Comparison of ENCODE assay signal across 1 cellular context in the genomic region with DNA sequence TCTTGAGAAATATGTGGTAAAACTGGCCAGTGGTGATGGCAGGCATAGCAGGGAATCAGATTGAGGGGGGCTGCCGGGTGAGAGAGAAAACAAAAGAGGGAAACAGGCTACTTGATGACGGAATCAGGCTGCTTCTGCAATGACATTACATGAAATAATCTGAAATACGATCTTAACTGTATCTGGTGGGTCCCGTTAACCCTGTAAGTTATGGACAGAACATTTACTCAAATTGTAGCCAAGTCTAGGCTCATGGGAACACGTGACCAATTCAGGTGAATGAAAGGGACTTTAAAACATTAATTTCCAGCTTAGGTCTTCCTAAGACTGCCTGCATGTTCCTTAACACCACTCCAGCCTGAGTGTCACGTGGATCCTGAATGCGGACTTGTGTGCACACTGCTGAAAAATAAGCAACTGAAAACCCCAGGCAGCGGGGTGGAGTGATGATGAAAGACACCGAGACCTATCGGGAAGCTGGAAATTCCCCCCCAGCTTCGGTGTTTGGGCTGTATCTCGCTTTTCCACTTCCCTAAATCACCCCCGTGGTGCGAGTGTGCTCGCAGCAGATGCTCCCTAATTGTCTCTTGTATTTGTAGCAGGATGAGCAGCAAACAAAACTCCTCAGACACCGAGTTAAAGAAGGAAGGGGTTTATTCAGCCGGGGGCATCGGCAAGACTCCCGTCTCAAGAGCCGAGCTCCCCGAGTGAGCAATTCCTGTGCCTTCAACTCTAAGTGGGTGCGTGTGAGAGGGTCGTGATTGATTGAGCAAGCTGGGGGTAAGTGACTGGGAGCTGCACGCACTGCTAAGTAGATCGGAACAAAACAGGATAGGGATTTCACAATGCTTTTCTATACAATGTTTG.
TF ChIP-seq lines count a peak whose summit lies in the region.

No MANE protein-coding gene starts in this region.

TF ChIP-seq in HepG2, 621 proteins besides CTCF, POLR2A, EP300 and RAD21 (continued from another document and continues in another):
- TF ChIP-seq, protein P1, sequence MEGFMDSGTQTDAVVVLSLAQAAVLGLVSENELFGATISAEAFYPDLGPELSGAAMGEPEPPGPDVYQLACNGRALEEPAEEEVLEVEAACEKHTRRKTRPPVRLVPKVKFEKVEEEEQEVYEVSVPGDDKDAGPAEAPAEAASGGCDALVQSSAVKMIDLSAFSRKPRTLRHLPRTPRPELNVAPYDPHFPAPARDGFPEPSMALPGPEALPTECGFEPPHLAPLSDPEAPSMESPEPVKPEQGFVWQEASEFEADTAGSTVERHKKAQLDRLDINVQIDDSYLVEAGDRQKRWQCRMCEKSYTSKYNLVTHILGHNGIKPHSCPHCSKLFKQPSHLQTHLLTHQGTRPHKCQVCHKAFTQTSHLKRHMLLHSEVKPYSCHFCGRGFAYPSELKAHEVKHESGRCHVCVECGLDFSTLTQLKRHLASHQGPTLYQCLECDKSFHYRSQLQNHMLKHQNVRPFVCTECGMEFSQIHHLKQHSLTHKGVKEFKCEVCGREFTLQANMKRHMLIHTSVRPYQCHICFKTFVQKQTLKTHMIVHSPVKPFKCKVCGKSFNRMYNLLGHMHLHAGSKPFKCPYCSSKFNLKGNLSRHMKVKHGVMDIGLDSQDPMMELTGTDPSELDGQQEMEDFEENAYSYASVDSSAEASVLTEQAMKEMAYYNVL (CRISPR knock-in tag; IDR thresholded peaks at IDR 0.05; ENCODE audit: borderline replicate concordance): 0 out of 2 replicates have a peak, but pooled peaks have one; percentile 26
- TF ChIP-seq PCBP1 (IDR thresholded peaks at IDR 0.05; ENCODE audit: borderline replicate concordance, low read depth, low read length) (no peak), ZNF776 (CRISPR knock-in tag; IDR thresholded peaks at IDR 0.05) (no peak), HOXA5 (CRISPR knock-in tag; IDR thresholded peaks at IDR 0.05) (0 out of 2 replicates have a peak, but pooled peaks have one; percentile 2), ZNF441 (CRISPR knock-in tag; IDR thresholded peaks at IDR 0.05; ENCODE audit: borderline replicate concordance) (no peak), TAF15 (IDR thresholded peaks at IDR 0.05; ENCODE audit: low read depth, low read length, poor library complexity, severe bottlenecking) (no peak), ZBTB7A (CRISPR knock-in tag; IDR thresholded peaks at IDR 0.05) (0 out of 2 replicates have a peak, but pooled peaks have one; percentile 12), REXO4 (CRISPR knock-in tag; IDR thresholded peaks at IDR 0.05; ENCODE audit: borderline replicate concordance) (no peak), ZKSCAN8 (CRISPR knock-in tag; IDR thresholded peaks at IDR 0.05; ENCODE audit: borderline replicate concordance) (no peak), NAIF1 (CRISPR knock-in tag; IDR thresholded peaks at IDR 0.05; ENCODE audit: borderline replicate concordance) (no peak), GTF3A (CRISPR knock-in tag; conservative IDR thresholded peaks at IDR 0.05) (no peak), NKX3-1 (CRISPR knock-in tag; IDR thresholded peaks at IDR 0.05) (no peak), ATRX (CRISPR knock-in tag; IDR thresholded peaks at IDR 0.05; ENCODE audit: borderline replicate concordance) (no peak), SIN3A (IDR thresholded peaks at IDR 0.05; ENCODE audit: borderline replicate concordance, low read depth, low read length) (no peak), ZNF317 (CRISPR knock-in tag; IDR thresholded peaks at IDR 0.05) (0 out of 2 replicates have a peak, but pooled peaks have one; percentile 19), NFKBIZ (CRISPR knock-in tag; IDR thresholded peaks at IDR 0.05) (no peak), ZC3H13 (CRISPR knock-in tag; IDR thresholded peaks at IDR 0.05) (no peak), ZNF644 (CRISPR knock-in tag; IDR thresholded peaks at IDR 0.05; ENCODE audit: low read depth) (no peak), SP5 (CRISPR knock-in tag; IDR thresholded peaks at IDR 0.05; ENCODE audit: borderline replicate concordance, low read depth) (no peak), ARNT (IDR thresholded peaks at IDR 0.05) (no peak), ZNF780A (CRISPR knock-in tag; IDR thresholded peaks at IDR 0.05) (no peak), NCOR1 (IDR thresholded peaks at IDR 0.05; ENCODE audit: borderline replicate concordance, low read length) (no peak), ZSCAN22 (CRISPR knock-in tag; IDR thresholded peaks at IDR 0.05) (no peak), ZNF577 (CRISPR knock-in tag; IDR thresholded peaks at IDR 0.05; ENCODE audit: borderline replicate concordance, low read depth) (no peak), CEBPB (IDR thresholded peaks at IDR 0.05; ENCODE audit: borderline replicate concordance, low read depth, low read length) (peak; percentile 60), ZNF891 (CRISPR knock-in tag; IDR thresholded peaks at IDR 0.05) (no peak), TBX3 (IDR thresholded peaks at IDR 0.05; ENCODE audit: borderline replicate concordance) (no peak), FOXP1 (IDR thresholded peaks at IDR 0.05) (no peak), FOXP1 (CRISPR knock-in tag; IDR thresholded peaks at IDR 0.05) (0 out of 2 replicates have a peak, but pooled peaks have one; percentile 9), SOX5 (CRISPR knock-in tag; IDR thresholded peaks at IDR 0.05; ENCODE audit: borderline replicate concordance) (peak; percentile 35; the same call in 1 of the 2 replicates), MTF2 (CRISPR knock-in tag; IDR thresholded peaks at IDR 0.05; ENCODE audit: borderline replicate concordance) (no peak), SMAD3 (CRISPR knock-in tag; IDR thresholded peaks at IDR 0.05) (no peak), ELF3 (CRISPR knock-in tag; IDR thresholded peaks at IDR 0.05) (0 out of 2 replicates have a peak, but pooled peaks have one; percentile 33), NR2C2 (CRISPR knock-in tag; IDR thresholded peaks at IDR 0.05; ENCODE audit: borderline replicate concordance) (peak; percentile 33; the same call in 1 of the 2 replicates)
- TF ChIP-seq, protein P2, sequence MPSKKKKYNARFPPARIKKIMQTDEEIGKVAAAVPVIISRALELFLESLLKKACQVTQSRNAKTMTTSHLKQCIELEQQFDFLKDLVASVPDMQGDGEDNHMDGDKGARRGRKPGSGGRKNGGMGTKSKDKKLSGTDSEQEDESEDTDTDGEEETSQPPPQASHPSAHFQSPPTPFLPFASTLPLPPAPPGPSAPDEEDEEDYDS (CRISPR knock-in tag; IDR thresholded peaks at IDR 0.05): no peak
- TF ChIP-seq, protein P3, sequence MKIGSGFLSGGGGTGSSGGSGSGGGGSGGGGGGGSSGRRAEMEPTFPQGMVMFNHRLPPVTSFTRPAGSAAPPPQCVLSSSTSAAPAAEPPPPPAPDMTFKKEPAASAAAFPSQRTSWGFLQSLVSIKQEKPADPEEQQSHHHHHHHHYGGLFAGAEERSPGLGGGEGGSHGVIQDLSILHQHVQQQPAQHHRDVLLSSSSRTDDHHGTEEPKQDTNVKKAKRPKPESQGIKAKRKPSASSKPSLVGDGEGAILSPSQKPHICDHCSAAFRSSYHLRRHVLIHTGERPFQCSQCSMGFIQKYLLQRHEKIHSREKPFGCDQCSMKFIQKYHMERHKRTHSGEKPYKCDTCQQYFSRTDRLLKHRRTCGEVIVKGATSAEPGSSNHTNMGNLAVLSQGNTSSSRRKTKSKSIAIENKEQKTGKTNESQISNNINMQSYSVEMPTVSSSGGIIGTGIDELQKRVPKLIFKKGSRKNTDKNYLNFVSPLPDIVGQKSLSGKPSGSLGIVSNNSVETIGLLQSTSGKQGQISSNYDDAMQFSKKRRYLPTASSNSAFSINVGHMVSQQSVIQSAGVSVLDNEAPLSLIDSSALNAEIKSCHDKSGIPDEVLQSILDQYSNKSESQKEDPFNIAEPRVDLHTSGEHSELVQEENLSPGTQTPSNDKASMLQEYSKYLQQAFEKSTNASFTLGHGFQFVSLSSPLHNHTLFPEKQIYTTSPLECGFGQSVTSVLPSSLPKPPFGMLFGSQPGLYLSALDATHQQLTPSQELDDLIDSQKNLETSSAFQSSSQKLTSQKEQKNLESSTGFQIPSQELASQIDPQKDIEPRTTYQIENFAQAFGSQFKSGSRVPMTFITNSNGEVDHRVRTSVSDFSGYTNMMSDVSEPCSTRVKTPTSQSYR (CRISPR knock-in tag; IDR thresholded peaks at IDR 0.05; ENCODE audit: borderline replicate concordance): no peak
- TF ChIP-seq, protein P4, sequence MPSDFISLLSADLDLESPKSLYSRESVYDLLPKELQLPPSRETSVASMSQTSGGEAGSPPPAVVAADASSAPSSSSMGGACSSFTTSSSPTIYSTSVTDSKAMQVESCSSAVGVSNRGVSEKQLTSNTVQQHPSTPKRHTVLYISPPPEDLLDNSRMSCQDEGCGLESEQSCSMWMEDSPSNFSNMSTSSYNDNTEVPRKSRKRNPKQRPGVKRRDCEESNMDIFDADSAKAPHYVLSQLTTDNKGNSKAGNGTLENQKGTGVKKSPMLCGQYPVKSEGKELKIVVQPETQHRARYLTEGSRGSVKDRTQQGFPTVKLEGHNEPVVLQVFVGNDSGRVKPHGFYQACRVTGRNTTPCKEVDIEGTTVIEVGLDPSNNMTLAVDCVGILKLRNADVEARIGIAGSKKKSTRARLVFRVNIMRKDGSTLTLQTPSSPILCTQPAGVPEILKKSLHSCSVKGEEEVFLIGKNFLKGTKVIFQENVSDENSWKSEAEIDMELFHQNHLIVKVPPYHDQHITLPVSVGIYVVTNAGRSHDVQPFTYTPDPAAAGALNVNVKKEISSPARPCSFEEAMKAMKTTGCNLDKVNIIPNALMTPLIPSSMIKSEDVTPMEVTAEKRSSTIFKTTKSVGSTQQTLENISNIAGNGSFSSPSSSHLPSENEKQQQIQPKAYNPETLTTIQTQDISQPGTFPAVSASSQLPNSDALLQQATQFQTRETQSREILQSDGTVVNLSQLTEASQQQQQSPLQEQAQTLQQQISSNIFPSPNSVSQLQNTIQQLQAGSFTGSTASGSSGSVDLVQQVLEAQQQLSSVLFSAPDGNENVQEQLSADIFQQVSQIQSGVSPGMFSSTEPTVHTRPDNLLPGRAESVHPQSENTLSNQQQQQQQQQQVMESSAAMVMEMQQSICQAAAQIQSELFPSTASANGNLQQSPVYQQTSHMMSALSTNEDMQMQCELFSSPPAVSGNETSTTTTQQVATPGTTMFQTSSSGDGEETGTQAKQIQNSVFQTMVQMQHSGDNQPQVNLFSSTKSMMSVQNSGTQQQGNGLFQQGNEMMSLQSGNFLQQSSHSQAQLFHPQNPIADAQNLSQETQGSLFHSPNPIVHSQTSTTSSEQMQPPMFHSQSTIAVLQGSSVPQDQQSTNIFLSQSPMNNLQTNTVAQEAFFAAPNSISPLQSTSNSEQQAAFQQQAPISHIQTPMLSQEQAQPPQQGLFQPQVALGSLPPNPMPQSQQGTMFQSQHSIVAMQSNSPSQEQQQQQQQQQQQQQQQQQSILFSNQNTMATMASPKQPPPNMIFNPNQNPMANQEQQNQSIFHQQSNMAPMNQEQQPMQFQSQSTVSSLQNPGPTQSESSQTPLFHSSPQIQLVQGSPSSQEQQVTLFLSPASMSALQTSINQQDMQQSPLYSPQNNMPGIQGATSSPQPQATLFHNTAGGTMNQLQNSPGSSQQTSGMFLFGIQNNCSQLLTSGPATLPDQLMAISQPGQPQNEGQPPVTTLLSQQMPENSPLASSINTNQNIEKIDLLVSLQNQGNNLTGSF (CRISPR knock-in tag; IDR thresholded peaks at IDR 0.05): no peak
- TF ChIP-seq, protein P5, sequence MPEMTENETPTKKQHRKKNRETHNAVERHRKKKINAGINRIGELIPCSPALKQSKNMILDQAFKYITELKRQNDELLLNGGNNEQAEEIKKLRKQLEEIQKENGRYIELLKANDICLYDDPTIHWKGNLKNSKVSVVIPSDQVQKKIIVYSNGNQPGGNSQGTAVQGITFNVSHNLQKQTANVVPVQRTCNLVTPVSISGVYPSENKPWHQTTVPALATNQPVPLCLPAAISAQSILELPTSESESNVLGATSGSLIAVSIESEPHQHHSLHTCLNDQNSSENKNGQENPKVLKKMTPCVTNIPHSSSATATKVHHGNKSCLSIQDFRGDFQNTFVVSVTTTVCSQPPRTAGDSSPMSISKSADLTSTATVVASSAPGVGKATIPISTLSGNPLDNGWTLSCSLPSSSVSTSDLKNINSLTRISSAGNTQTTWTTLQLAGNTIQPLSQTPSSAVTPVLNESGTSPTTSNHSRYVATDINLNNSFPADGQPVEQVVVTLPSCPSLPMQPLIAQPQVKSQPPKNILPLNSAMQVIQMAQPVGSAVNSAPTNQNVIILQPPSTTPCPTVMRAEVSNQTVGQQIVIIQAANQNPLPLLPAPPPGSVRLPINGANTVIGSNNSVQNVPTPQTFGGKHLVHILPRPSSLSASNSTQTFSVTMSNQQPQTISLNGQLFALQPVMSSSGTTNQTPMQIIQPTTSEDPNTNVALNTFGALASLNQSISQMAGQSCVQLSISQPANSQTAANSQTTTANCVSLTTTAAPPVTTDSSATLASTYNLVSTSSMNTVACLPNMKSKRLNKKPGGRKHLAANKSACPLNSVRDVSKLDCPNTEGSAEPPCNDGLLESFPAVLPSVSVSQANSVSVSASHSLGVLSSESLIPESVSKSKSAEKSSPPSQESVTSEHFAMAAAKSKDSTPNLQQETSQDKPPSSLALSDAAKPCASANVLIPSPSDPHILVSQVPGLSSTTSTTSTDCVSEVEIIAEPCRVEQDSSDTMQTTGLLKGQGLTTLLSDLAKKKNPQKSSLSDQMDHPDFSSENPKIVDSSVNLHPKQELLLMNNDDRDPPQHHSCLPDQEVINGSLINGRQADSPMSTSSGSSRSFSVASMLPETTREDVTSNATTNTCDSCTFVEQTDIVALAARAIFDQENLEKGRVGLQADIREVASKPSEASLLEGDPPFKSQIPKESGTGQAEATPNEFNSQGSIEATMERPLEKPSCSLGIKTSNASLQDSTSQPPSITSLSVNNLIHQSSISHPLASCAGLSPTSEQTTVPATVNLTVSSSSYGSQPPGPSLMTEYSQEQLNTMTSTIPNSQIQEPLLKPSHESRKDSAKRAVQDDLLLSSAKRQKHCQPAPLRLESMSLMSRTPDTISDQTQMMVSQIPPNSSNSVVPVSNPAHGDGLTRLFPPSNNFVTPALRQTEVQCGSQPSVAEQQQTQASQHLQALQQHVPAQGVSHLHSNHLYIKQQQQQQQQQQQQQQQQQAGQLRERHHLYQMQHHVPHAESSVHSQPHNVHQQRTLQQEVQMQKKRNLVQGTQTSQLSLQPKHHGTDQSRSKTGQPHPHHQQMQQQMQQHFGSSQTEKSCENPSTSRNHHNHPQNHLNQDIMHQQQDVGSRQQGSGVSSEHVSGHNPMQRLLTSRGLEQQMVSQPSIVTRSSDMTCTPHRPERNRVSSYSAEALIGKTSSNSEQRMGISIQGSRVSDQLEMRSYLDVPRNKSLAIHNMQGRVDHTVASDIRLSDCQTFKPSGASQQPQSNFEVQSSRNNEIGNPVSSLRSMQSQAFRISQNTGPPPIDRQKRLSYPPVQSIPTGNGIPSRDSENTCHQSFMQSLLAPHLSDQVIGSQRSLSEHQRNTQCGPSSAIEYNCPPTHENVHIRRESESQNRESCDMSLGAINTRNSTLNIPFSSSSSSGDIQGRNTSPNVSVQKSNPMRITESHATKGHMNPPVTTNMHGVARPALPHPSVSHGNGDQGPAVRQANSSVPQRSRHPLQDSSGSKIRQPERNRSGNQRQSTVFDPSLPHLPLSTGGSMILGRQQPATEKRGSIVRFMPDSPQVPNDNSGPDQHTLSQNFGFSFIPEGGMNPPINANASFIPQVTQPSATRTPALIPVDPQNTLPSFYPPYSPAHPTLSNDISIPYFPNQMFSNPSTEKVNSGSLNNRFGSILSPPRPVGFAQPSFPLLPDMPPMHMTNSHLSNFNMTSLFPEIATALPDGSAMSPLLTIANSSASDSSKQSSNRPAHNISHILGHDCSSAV (CRISPR knock-in tag; IDR thresholded peaks at IDR 0.05; ENCODE audit: borderline replicate concordance): no peak
- TF ChIP-seq, protein P6, sequence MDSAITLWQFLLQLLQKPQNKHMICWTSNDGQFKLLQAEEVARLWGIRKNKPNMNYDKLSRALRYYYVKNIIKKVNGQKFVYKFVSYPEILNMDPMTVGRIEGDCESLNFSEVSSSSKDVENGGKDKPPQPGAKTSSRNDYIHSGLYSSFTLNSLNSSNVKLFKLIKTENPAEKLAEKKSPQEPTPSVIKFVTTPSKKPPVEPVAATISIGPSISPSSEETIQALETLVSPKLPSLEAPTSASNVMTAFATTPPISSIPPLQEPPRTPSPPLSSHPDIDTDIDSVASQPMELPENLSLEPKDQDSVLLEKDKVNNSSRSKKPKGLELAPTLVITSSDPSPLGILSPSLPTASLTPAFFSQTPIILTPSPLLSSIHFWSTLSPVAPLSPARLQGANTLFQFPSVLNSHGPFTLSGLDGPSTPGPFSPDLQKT (CRISPR knock-in tag; IDR thresholded peaks at IDR 0.05; ENCODE audit: borderline replicate concordance): no peak
